25 cellular contexts compared by ENCODE assay signal in the genomic region with DNA sequence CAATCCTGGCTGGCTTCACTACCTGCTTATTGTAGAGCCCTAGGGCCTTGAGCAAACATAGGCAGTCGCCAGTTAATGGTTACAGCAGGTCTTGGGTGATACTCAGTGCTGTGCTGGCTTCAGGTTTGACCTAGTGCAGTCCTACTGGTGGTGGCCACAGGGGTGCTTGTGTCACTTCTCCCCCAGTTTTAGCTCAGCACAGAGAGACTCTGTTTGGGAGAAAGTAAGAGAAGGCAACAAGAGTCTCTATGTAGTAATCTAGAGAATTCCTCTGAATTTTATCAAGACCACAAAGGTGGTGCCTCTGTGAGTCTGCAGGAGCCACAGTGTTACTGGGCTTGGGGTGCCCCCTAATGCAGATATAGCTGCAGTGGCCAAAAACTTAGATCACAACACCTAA.
A peak's percentile ranks its signal among the peaks of the same experiment; 100 is the strongest.
DNase-seq lines count a peak whose midpoint lies in the region; ATAC-seq and TF ChIP-seq lines count a peak whose summit lies in the region.
"Had no signal": no experiment of that assay in that cellular context is flagged by ENCODE, and none has a peak within 500 bp of the region (broad histone marks: within the 10 kb centered on the region; RNA-seq: fewer than 3 reads in every experiment).

No MANE protein-coding gene starts in this region.

- H3K27ac Mint-ChIP-seq in GM23338, result no peak overlapping the region
- no peak overlapping the region for H3K27ac Mint-ChIP-seq in stimulated activated effector memory CD8-positive, alpha-beta T cell treated with anti-CD3 and anti-CD28 coated beads, Interleukin-12 subunit alpha, Interleukin-12 subunit beta, amount 100 ng/mL, for 72 hours
- H3K27ac Mint-ChIP-seq in stimulated activated naive B cell treated with anti-CD40 and anti-IgM and Interleukin-4, amounts not matched to agents 10 μg/mL and 1 μg/mL and 100 μg/mL, for 72 hours, result no peak overlapping the region
- H3K27ac Mint-ChIP-seq: CD4-positive, alpha-beta memory T cell; CD4-positive, CD25-positive, alpha-beta regulatory T cell had no signal

- H3K4me3 Mint-ChIP-seq in GM23338, result no peak overlapping the region
- no peak overlapping the region for H3K4me3 Mint-ChIP-seq in stimulated activated effector memory CD8-positive, alpha-beta T cell treated with anti-CD3 and anti-CD28 coated beads, Interleukin-12 subunit alpha, Interleukin-12 subunit beta, amount 100 ng/mL, for 72 hours
- no peak overlapping the region for H3K4me3 Mint-ChIP-seq in stimulated activated naive B cell treated with anti-CD40 and anti-IgM and Interleukin-4, amounts not matched to agents 10 μg/mL and 1 μg/mL and 100 μg/mL, for 72 hours
- H3K4me3 Mint-ChIP-seq: CD14-positive monocyte; CD4-positive, CD25-positive, alpha-beta regulatory T cell; CD8-positive, alpha-beta memory T cell had no signal

- H3K36me3 ChIP-seq in GM23338 (ENCODE audit: insufficient read depth) (no peaks in the 10 kb centered on the region), hepatocyte (replicated peaks; ENCODE audit: insufficient read depth, low read depth) (no peaks in the 10 kb centered on the region)
- H3K36me3 ChIP-seq: BE2C, BLaER1 had no signal

- H3K9me3 Mint-ChIP-seq in GM23338, result no peaks in the 10 kb centered on the region
- H3K9me3 Mint-ChIP-seq in stimulated activated effector memory CD8-positive, alpha-beta T cell treated with anti-CD3 and anti-CD28 coated beads, Interleukin-12 subunit alpha, Interleukin-12 subunit beta, amount 100 ng/mL, for 72 hours, result no peaks in the 10 kb centered on the region
- no peaks in the 10 kb centered on the region for H3K9me3 Mint-ChIP-seq in stimulated activated naive B cell treated with anti-CD40 and anti-IgM and Interleukin-4, amounts not matched to agents 10 μg/mL and 1 μg/mL and 100 μg/mL, for 72 hours
- H3K9me3 Mint-ChIP-seq: CD4-positive, alpha-beta memory T cell; CD4-positive, CD25-positive, alpha-beta regulatory T cell; CD8-positive, alpha-beta memory T cell had no signal

- H4K20me1 ChIP-seq in GM23338 (replicated peaks; ENCODE audit: insufficient read depth) (no peaks in the 10 kb centered on the region), hepatocyte (ENCODE audit: insufficient read depth, poor library complexity, severe bottlenecking) (no peaks in the 10 kb centered on the region)
- H4K20me1 ChIP-seq: BLaER1 had no signal

- H3K27me3 ChIP-seq in GM23338 (ENCODE audit: insufficient read depth) (no peaks in the 10 kb centered on the region), hepatocyte (no peaks in the 10 kb centered on the region)
- H3K27me3 ChIP-seq: BE2C, BLaER1 had no signal

- no peaks in the 10 kb centered on the region for H3K9me2 ChIP-seq in GM23338 (ENCODE audit: insufficient read depth)
- no peaks in the 10 kb centered on the region for H3K9me2 ChIP-seq in hepatocyte (replicated peaks; ENCODE audit: insufficient read depth)

- no peak overlapping the region for H2AFZ ChIP-seq in GM23338
- no peak overlapping the region for H2AFZ ChIP-seq in hepatocyte

- intact Hi-C loops in Right ventricle myocardium inferior (cut with DNase I), result no loop called here
- intact Hi-C loops in Right ventricle myocardium superior (cut with DNase I), result no loop called here

- 79% methylated on average over 1 of the region's 1 CpG for WGBS in hepatocyte (ENCODE audit: low lambda C conversion rate, missing lambda C conversion rate)

- ATAC-seq in Right ventricle myocardium inferior (no peak), Right ventricle myocardium superior (ENCODE audit: poor library complexity) (no peak), GM23338 (no peak)
- ATAC-seq in stimulated activated effector memory CD8-positive, alpha-beta T cell treated with anti-CD3 and anti-CD28 coated beads, Interleukin-12 subunit alpha, Interleukin-12 subunit beta, amount 100 ng/mL, for 72 hours, result peak; percentile 29
- peak; percentile 77 to 82 for ATAC-seq in stimulated activated naive B cell treated with anti-CD40 and anti-IgM and Interleukin-4, amounts not matched to agents 10 μg/mL and 1 μg/mL and 100 μg/mL, for 72 hours (replicated peaks)
- ATAC-seq: GM12878 had no signal

- H3K4me3 ChIP-seq in GM23338 (no peak overlapping the region), hepatocyte (no peak overlapping the region)
- H3K4me3 ChIP-seq: BLaER1, GM12878 had no signal

- H3K27me3 Mint-ChIP-seq in GM23338 (ENCODE audit: insufficient read depth, low read depth, poor library complexity), result no peaks in the 10 kb centered on the region
- H3K27me3 Mint-ChIP-seq in stimulated activated naive B cell treated with anti-CD40 and anti-IgM and Interleukin-4, amounts not matched to agents 10 μg/mL and 1 μg/mL and 100 μg/mL, for 72 hours, result no peaks in the 10 kb centered on the region
- H3K27me3 Mint-ChIP-seq: CD4-positive, alpha-beta memory T cell; CD4-positive, CD25-positive, alpha-beta regulatory T cell; CD8-positive, alpha-beta memory T cell had no signal

- no peaks in the 10 kb centered on the region for H3F3A ChIP-seq in GM23338 (replicated peaks; ENCODE audit: low read depth)

- H3K27ac ChIP-seq in GM23338 (ENCODE audit: low read depth), result no peak overlapping the region
- H3K27ac ChIP-seq in hepatocyte, result no peak overlapping the region
- H3K27ac ChIP-seq: BLaER1 had no signal

- TF ChIP-seq CTCF in GM23338 (conservative IDR thresholded peaks at IDR 0.05; ENCODE audit: low read depth in 2 of 2), result peak; percentile 22 to 33; a peak in 2 of 4 replicates
- no peak for TF ChIP-seq CTCF in hepatocyte (IDR thresholded peaks at IDR 0.05; ENCODE audit: poor library complexity)

- H3K4me1 Mint-ChIP-seq in GM23338, result peaks cover 15% of the 10 kb centered on the region
- no peaks in the 10 kb centered on the region for H3K4me1 Mint-ChIP-seq in stimulated activated effector memory CD8-positive, alpha-beta T cell treated with anti-CD3 and anti-CD28 coated beads, Interleukin-12 subunit alpha, Interleukin-12 subunit beta, amount 100 ng/mL, for 72 hours
- H3K4me1 Mint-ChIP-seq in stimulated activated naive B cell treated with anti-CD40 and anti-IgM and Interleukin-4, amounts not matched to agents 10 μg/mL and 1 μg/mL and 100 μg/mL, for 72 hours, result peaks cover 0 to 2% of the 10 kb centered on the region in 2 donors
- H3K4me1 Mint-ChIP-seq: CD14-positive monocyte; CD4-positive, alpha-beta memory T cell; CD4-positive, CD25-positive, alpha-beta regulatory T cell; CD8-positive, alpha-beta memory T cell had no signal

- DNase-seq in Right ventricle myocardium inferior (ENCODE audit: missing footprints), result peak; percentile 31
- no peak for DNase-seq in Right ventricle myocardium superior
- no peak for DNase-seq in GM23338 (ENCODE audit: low spot score)
- no peak for DNase-seq in stimulated activated effector memory CD8-positive, alpha-beta T cell treated with anti-CD3 and anti-CD28 coated beads, Interleukin-12 subunit alpha, Interleukin-12 subunit beta, amount 100 ng/mL, for 72 hours (ENCODE audit: low spot score in 2 of 2)
- DNase-seq in stimulated activated naive B cell treated with anti-CD40 and anti-IgM and Interleukin-4, amounts not matched to agents 10 μg/mL and 1 μg/mL and 100 μg/mL, for 72 hours, result no peak
- no peak for DNase-seq in NCI-H1417 treated with DMSO at 0.1 percent for 48 hours (lab: John Stamatoyannopoulos, UW)
- no peak for DNase-seq in hepatocyte (ENCODE audit: low spot score)
- DNase-seq: 8988T; ACHN; BE2C; C1 segment of cervical spinal cord; CD4-positive, alpha-beta memory T cell; CD4-positive, CD25-positive, alpha-beta regulatory T cell; CD8-positive, alpha-beta memory T cell; COR-L47; DMS 273 treated with DMSO at 0.1 percent for 48 hours; DMS153; DMS53; DMS79; DND-41; EL; GDM1 had no signal

- no peaks in the 10 kb centered on the region for H3K36me3 Mint-ChIP-seq in GM23338 (ENCODE audit: low read depth)
- H3K36me3 Mint-ChIP-seq in stimulated activated effector memory CD8-positive, alpha-beta T cell treated with anti-CD3 and anti-CD28 coated beads, Interleukin-12 subunit alpha, Interleukin-12 subunit beta, amount 100 ng/mL, for 72 hours, result no peaks in the 10 kb centered on the region
- no peaks in the 10 kb centered on the region for H3K36me3 Mint-ChIP-seq in stimulated activated naive B cell treated with anti-CD40 and anti-IgM and Interleukin-4, amounts not matched to agents 10 μg/mL and 1 μg/mL and 100 μg/mL, for 72 hours
- H3K36me3 Mint-ChIP-seq: CD14-positive monocyte; CD4-positive, alpha-beta memory T cell had no signal

- H3K79me2 ChIP-seq in GM23338 (replicated peaks; ENCODE audit: insufficient read depth) (no peaks in the 10 kb centered on the region), hepatocyte (no peaks in the 10 kb centered on the region)

- H3K4me2 ChIP-seq in GM23338 (no peak overlapping the region), hepatocyte (no peak overlapping the region)
- H3K4me2 ChIP-seq: BLaER1 had no signal

- peaks cover 17% of the 10 kb centered on the region for H3K4me1 ChIP-seq in GM23338 (ENCODE audit: insufficient read depth)
- H3K4me1 ChIP-seq in hepatocyte (ENCODE audit: insufficient read depth), result no peaks in the 10 kb centered on the region
- H3K4me1 ChIP-seq: BE2C, BLaER1 had no signal

- H3K9me3 ChIP-seq in hepatocyte (ENCODE audit: low read depth), result no peaks in the 10 kb centered on the region
- H3K9me3 ChIP-seq: BE2C, BLaER1 had no signal

TF ChIP-seq in GM23338, 12 proteins besides CTCF, POLR2A, EP300 and RAD21 (continues in another document):
- no peak for TF ChIP-seq POLR2AphosphoS5 (IDR thresholded peaks at IDR 0.05; ENCODE audit: low read depth)
- no peak for TF ChIP-seq ZNF114 (CRISPR knock-in tag; IDR thresholded peaks at IDR 0.05)
- TF ChIP-seq EZH2phosphoT487 (IDR thresholded peaks at IDR 0.05; ENCODE audit: unreplicated experiment), result no peak
- no peak for TF ChIP-seq EZH2 (IDR thresholded peaks at IDR 0.05; ENCODE audit: low read depth, unreplicated experiment)
- no peak for TF ChIP-seq ZNF331 (CRISPR knock-in tag; IDR thresholded peaks at IDR 0.05; ENCODE audit: low read depth)
- no peak for TF ChIP-seq STAT1 (IDR thresholded peaks at IDR 0.05; ENCODE audit: unreplicated experiment)
- no peak for TF ChIP-seq JUNB (IDR thresholded peaks at IDR 0.05; ENCODE audit: unreplicated experiment)

Comparison
In these comparisons a context has a peak if more than half of its experiments do, and no peak if none do; other contexts are left out.
1. ATAC-seq: peak in stimulated activated effector memory CD8-positive, alpha-beta T cell treated with anti-CD3 and anti-CD28 coated beads, Interleukin-12 subunit alpha, Interleukin-12 subunit beta, amount 100 ng/mL, for 72 hours (single experiment) and stimulated activated naive B cell treated with anti-CD40 and anti-IgM and Interleukin-4, amounts not matched to agents 10 μg/mL and 1 μg/mL and 100 μg/mL, for 72 hours (2 of 2); none in Right ventricle myocardium inferior (single experiment), Right ventricle myocardium superior (single experiment) and GM23338 (single experiment).